ENCODE assay signal across 13 cellular contexts in the genomic region with DNA sequence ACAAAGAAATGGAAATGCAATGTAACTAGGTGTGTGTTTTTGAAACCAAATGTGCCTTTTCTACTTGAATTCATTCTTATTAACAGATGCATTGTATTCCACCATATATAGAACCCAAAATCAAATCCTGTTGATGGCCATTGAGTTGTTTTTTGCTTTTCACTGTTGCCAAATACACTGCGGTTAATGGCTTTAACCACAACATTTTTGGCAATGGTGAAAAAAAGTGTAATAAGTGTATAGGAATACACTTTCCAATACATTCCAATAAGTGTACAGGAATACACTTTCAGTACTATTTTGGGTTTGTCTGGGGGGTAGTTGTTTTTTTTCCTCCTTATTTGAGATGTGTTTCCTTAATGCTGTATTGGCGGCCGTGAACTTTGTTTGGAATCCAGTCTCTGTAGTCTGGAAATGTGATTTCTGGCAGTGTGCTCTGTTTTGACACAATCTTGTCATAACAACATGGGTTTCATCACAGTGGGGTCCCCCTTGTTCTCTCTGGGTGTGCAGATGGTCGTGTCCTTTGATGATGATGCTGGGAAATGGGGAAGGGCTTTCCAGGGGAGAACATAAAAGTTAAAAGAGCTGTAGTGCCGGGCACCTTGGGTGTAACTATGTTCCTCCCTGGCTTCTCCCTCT. TPM values are rescaled to one million over a fixed set of nuclear protein-coding genes. Genes with fewer than 3 reads are reported as not detected.
DNase-seq lines count a peak whose midpoint lies in the region; ATAC-seq and TF ChIP-seq lines count a peak whose summit lies in the region.
"Had no signal": no experiment of that assay in that cellular context is flagged by ENCODE, and none has a peak within 500 bp of the region (broad histone marks: within the 10 kb centered on the region; RNA-seq: fewer than 3 reads in every experiment).

No MANE protein-coding gene starts in this region.

- no peaks in the 10 kb centered on the region for H3K27me3 ChIP-seq in liver (ENCODE audit: control insufficient read depth in 4 of 4, insufficient read depth in 4 of 4, low read length in 3 of 4)
- H3K27me3 ChIP-seq in testis = no peaks in the 10 kb centered on the region
- H3K27me3 ChIP-seq: foreskin keratinocyte had no signal

- H3K27ac ChIP-seq in liver (ENCODE audit: low read depth in 1 of 2, low read length in 2 of 2) (peak overlapping the region; percentile 49 to 68), testis (peak overlapping the region in 1 of 2 donors; percentile 42)
- H3K27ac ChIP-seq: foreskin keratinocyte had no signal

- no peak for TF ChIP-seq CTCF in cardiac fibroblast (IDR thresholded peaks at IDR 0.05; ENCODE audit: low read depth, low read length)
- no peak for TF ChIP-seq CTCF in liver (IDR thresholded peaks at IDR 0.05; ENCODE audit: low read depth, low read length, missing input control)
- no peak for TF ChIP-seq CTCF in testis (IDR thresholded peaks at IDR 0.05)
- TF ChIP-seq CTCF in GM13977 (IDR thresholded peaks at IDR 0.05; ENCODE audit: extremely low read depth, insufficient read depth, missing control alignments) = no peak

- H3K36me3 ChIP-seq in liver (ENCODE audit: control insufficient read depth in 4 of 4, insufficient read depth in 3 of 4, low read depth in 1 of 4, low read length in 3 of 4) = peaks cover 0 to 5% (median 0%) of the 10 kb centered on the region in 4 donors
- H3K36me3 ChIP-seq in testis (ENCODE audit: low read depth, missing control alignments) = no peaks in the 10 kb centered on the region

- in situ Hi-C loops in GM13977 (cut with MboI; ENCODE audit: low pct_unique_long_range_greater_than_20kb, low sequenced_read_pairs, unreplicated experiment) = no loop called here

- H3K9me3 ChIP-seq in liver (ENCODE audit: control insufficient read depth in 4 of 4, low read length in 3 of 4) = no peaks in the 10 kb centered on the region
- H3K9me3 ChIP-seq in testis = no peaks in the 10 kb centered on the region

- peak overlapping the region; percentile 15 for H3K27ac Mint-ChIP-seq in activated naive CD8-positive, alpha-beta T cell treated with anti-CD3 and anti-CD28 coated beads, Interleukin-2, amount 50 U/mL, for 24 hours
- no peak overlapping the region for H3K27ac Mint-ChIP-seq in activated naive CD8-positive, alpha-beta T cell treated with anti-CD3 and anti-CD28 coated beads for 36 hours
- H3K27ac Mint-ChIP-seq: T-helper 17 cell had no signal

- TF ChIP-seq POLR2A in testis (IDR thresholded peaks at IDR 0.05) = no peak

- peaks cover 68% of the 10 kb centered on the region for H3K4me1 Mint-ChIP-seq in activated naive CD8-positive, alpha-beta T cell treated with anti-CD3 and anti-CD28 coated beads, Interleukin-2, amount 50 U/mL, for 24 hours
- peaks cover 61% of the 10 kb centered on the region for H3K4me1 Mint-ChIP-seq in activated naive CD8-positive, alpha-beta T cell treated with anti-CD3 and anti-CD28 coated beads for 36 hours

- ATAC-seq in activated naive CD8-positive, alpha-beta T cell treated with anti-CD3 and anti-CD28 coated beads, Interleukin-2, amount 50 U/mL, for 24 hours = no peak
- ATAC-seq in GM19324 (IDR thresholded peaks at IDR 0.05; ENCODE audit: low FRiP score, unreplicated experiment) = no peak
- ATAC-seq: foreskin keratinocyte, T-helper 17 cell had no signal

- H3K4me3 ChIP-seq in cardiac fibroblast (replicated peaks in 1 of 2; ENCODE audit: low read depth in 2 of 2, low read length in 2 of 2) (no peak overlapping the region), liver (ENCODE audit: low read depth in 1 of 3, low read length in 3 of 3) (no peak overlapping the region), testis (no peak overlapping the region)

- H3K9ac ChIP-seq in liver (ENCODE audit: low read depth in 1 of 2, low read length in 2 of 2) = no peak overlapping the region

- H3K4me3 Mint-ChIP-seq in activated naive CD8-positive, alpha-beta T cell treated with anti-CD3 and anti-CD28 coated beads, Interleukin-2, amount 50 U/mL, for 24 hours = no peak overlapping the region
- H3K4me3 Mint-ChIP-seq in activated naive CD8-positive, alpha-beta T cell treated with anti-CD3 and anti-CD28 coated beads for 36 hours = no peak overlapping the region

- no peaks in the 10 kb centered on the region for H3K9me3 Mint-ChIP-seq in activated naive CD8-positive, alpha-beta T cell treated with anti-CD3 and anti-CD28 coated beads, Interleukin-2, amount 50 U/mL, for 24 hours
- H3K9me3 Mint-ChIP-seq in activated naive CD8-positive, alpha-beta T cell treated with anti-CD3 and anti-CD28 coated beads for 36 hours = no peaks in the 10 kb centered on the region

- H3K36me3 Mint-ChIP-seq in activated naive CD8-positive, alpha-beta T cell treated with anti-CD3 and anti-CD28 coated beads, Interleukin-2, amount 50 U/mL, for 24 hours (ENCODE audit: low read depth) = peaks cover 64% of the 10 kb centered on the region
- peaks cover 67% of the 10 kb centered on the region for H3K36me3 Mint-ChIP-seq in activated naive CD8-positive, alpha-beta T cell treated with anti-CD3 and anti-CD28 coated beads for 36 hours

- WGBS in liver = 52% methylated on average over 5 of the region's 5 CpGs
- 63 to 72% methylated on average over 5 of the region's 5 CpGs for WGBS in testis, 2 donors

- no peak for TF ChIP-seq RAD21 in liver (IDR thresholded peaks at IDR 0.05)

- H3K4me1 ChIP-seq in liver (ENCODE audit: control insufficient read depth in 4 of 4, insufficient read depth in 4 of 4, low read length in 3 of 4) (peaks cover 10 to 39% (median 21%) of the 10 kb centered on the region in 4 donors), testis (peaks cover 4% of the 10 kb centered on the region)

- DNase-seq in activated naive CD8-positive, alpha-beta T cell treated with anti-CD3 and anti-CD28 coated beads, Interleukin-2, amount 50 U/mL, for 24 hours = no peak
- DNase-seq in activated naive CD8-positive, alpha-beta T cell treated with anti-CD3 and anti-CD28 coated beads for 36 hours = no peak
- DNase-seq in cardiac fibroblast (ENCODE audit: low read depth in 2 of 2) (peak; percentile 66 to 80), testis (peak; percentile 38), NCI-H345 (lab: John Stamatoyannopoulos, UW) (no peak), GM13977 (ENCODE audit: low spot score) (no peak)
- DNase-seq: activated T-cell treated with anti-CD3 and anti-CD28 coated beads for 4 hours, COR-L47, foreskin keratinocyte, NCI-H2081, T-helper 17 cell had no signal

- intact Hi-C loops in testis (cut with DNase I; ENCODE audit: low total_unique reads) = no loop called here

- no peaks in the 10 kb centered on the region for H3K27me3 Mint-ChIP-seq in activated naive CD8-positive, alpha-beta T cell treated with anti-CD3 and anti-CD28 coated beads, Interleukin-2, amount 50 U/mL, for 24 hours
- no peaks in the 10 kb centered on the region for H3K27me3 Mint-ChIP-seq in activated naive CD8-positive, alpha-beta T cell treated with anti-CD3 and anti-CD28 coated beads for 36 hours
- H3K27me3 Mint-ChIP-seq: T-helper 17 cell had no signal

TF ChIP-seq in liver, 16 proteins besides CTCF, POLR2A, EP300 and RAD21:
- TF ChIP-seq, protein P1, sequence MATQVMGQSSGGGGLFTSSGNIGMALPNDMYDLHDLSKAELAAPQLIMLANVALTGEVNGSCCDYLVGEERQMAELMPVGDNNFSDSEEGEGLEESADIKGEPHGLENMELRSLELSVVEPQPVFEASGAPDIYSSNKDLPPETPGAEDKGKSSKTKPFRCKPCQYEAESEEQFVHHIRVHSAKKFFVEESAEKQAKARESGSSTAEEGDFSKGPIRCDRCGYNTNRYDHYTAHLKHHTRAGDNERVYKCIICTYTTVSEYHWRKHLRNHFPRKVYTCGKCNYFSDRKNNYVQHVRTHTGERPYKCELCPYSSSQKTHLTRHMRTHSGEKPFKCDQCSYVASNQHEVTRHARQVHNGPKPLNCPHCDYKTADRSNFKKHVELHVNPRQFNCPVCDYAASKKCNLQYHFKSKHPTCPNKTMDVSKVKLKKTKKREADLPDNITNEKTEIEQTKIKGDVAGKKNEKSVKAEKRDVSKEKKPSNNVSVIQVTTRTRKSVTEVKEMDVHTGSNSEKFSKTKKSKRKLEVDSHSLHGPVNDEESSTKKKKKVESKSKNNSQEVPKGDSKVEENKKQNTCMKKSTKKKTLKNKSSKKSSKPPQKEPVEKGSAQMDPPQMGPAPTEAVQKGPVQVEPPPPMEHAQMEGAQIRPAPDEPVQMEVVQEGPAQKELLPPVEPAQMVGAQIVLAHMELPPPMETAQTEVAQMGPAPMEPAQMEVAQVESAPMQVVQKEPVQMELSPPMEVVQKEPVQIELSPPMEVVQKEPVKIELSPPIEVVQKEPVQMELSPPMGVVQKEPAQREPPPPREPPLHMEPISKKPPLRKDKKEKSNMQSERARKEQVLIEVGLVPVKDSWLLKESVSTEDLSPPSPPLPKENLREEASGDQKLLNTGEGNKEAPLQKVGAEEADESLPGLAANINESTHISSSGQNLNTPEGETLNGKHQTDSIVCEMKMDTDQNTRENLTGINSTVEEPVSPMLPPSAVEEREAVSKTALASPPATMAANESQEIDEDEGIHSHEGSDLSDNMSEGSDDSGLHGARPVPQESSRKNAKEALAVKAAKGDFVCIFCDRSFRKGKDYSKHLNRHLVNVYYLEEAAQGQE (IDR thresholded peaks at IDR 0.05) = no peak
- TF ChIP-seq HNF4A (conservative IDR thresholded peaks at IDR 0.05) = peak in 1 of 2 donors; percentile 11

RNA-seq across cellular contexts. Expression of a gene that starts 44.5 kb away (rescaled TPM):
- total RNA-seq in activated naive CD8-positive, alpha-beta T cell treated with anti-CD3 and anti-CD28 coated beads for 36 hours = 10 to 100 TPM; 37.9 to 38.6 TPM
- total RNA-seq in liver = 100 to 1,000 TPM in 1 of 2 donors, 10 to 100 TPM in 1; 52.2 to 121 TPM
- 100 to 1,000 TPM in 1 of 2 donors, 10 to 100 TPM in 1; 53.6 to 120 TPM for polyA plus RNA-seq in liver
- 10 to 100 TPM; 28.9 to 37.9 TPM for total RNA-seq in testis
- 27.2 TPM for polyA plus RNA-seq in testis (ENCODE audit: insufficient read depth, low read depth, low replicate concordance)

Comparison
In these comparisons a context has a peak if more than half of its experiments do, and no peak if none do; other contexts are left out.
1. DNase-seq: peak in cardiac fibroblast (2 of 2) and testis (single experiment); none in activated naive CD8-positive, alpha-beta T cell treated with anti-CD3 and anti-CD28 coated beads, Interleukin-2, amount 50 U/mL, for 24 hours (single experiment), activated naive CD8-positive, alpha-beta T cell treated with anti-CD3 and anti-CD28 coated beads for 36 hours (single experiment), NCI-H345 (single experiment) and GM13977 (single experiment).